In the genomic region with DNA sequence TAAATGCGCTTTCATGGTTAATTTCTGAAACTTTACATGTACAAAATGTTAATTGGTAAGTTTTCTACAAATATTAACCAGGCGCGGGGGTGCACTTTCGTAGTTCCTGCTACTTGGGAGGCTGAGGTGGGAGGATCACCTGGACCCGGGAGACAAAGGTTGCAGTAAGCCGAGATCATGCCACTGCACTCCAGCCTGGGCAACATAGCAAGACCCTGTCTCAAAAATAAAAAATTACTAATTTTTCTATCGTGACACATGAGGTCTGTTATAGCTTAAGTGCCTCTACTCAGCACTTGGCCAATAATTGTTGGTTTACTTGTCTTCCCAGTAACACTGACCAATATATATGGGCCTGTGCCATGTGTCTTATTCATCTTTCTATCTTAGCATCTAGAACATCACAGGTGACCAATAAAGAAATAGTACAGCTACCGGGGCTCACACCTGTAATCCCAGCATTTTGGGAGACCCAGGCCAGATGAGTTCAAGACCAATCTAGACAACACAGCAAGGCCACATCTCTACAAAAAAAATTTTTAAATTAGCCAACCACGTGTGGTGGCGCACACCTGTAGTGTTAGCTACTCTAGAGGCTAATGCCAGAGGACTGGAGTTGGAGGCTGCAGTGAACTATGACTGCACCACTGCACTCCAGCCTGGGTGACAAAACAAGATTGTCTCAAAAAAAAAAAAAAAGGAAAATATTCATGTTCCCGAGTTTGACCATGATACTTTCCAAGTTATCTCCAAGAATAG, we compare ENCODE assay signal across 16 cellular contexts. TPM values are rescaled to one million over a fixed set of nuclear protein-coding genes. Genes with fewer than 3 reads are reported as not detected.
DNase-seq lines count a peak whose midpoint lies in the region; ATAC-seq and TF ChIP-seq lines count a peak whose summit lies in the region.
"Had no signal": no experiment of that assay in that cellular context is flagged by ENCODE, and none has a peak within 500 bp of the region (broad histone marks: within the 10 kb centered on the region; RNA-seq: fewer than 3 reads in every experiment).

No MANE protein-coding gene starts in this region.

- H3K27me3 ChIP-seq in GM23338 (ENCODE audit: insufficient read depth) (no peaks in the 10 kb centered on the region), lower lobe of right lung (ENCODE audit: low read depth) (no peaks in the 10 kb centered on the region), ovary (no peaks in the 10 kb centered on the region)
- H3K27me3 ChIP-seq: upper lobe of right lung had no signal

- no peaks in the 10 kb centered on the region for H3K9me3 Mint-ChIP-seq in activated CD4-positive, alpha-beta memory T cell treated with anti-CD3 and anti-CD28 coated beads, Interleukin-2, amount 10 ng/mL, durations not matched to agents 7 days and 5 days
- no peaks in the 10 kb centered on the region for H3K9me3 Mint-ChIP-seq in activated CD4-positive, alpha-beta memory T cell treated with anti-CD3 and anti-CD28 coated beads for 36 hours
- H3K9me3 Mint-ChIP-seq in GM23338, result peaks cover under 1% of the 10 kb centered on the region; the same call in 1 of the 3 replicates
- no peaks in the 10 kb centered on the region for H3K9me3 Mint-ChIP-seq in activated T-helper 1 cell treated with anti-CD3 and anti-CD28 coated beads, Interleukin-12 subunit alpha, Interleukin-12 subunit beta, Interleukin-2, Interleukin-4 antibody, amounts not matched to agents 30 ng/mL and 10 ng/mL and 1 ng/mL, durations not matched to agents 14 hours and 24 hours and 36 hours
- H3K9me3 Mint-ChIP-seq in natural killer cell treated with Interleukin-12 subunit alpha and Interleukin-12 subunit beta and Interleukin-15 and Interleukin-18, amount 100 ng/mL, for 72 hours, result no peaks in the 10 kb centered on the region

- no peak for DNase-seq in activated CD4-positive, alpha-beta memory T cell treated with anti-CD3 and anti-CD28 coated beads, Interleukin-2, amount 10 ng/mL, durations not matched to agents 7 days and 5 days
- DNase-seq in activated CD4-positive, alpha-beta memory T cell treated with anti-CD3 and anti-CD28 coated beads for 36 hours, result no peak
- DNase-seq in GM23338 (ENCODE audit: low spot score) (no peak), lower lobe of right lung (no peak), NCI-H2227 treated with DMSO at 0.1 percent for 48 hours (lab: John Stamatoyannopoulos, UW) (no peak), ovary (no peak)
- DNase-seq in activated T-helper 1 cell treated with anti-CD3 and anti-CD28 coated beads, Interleukin-12 subunit alpha, Interleukin-12 subunit beta, Interleukin-2, Interleukin-4 antibody, amounts not matched to agents 30 ng/mL and 10 ng/mL and 1 ng/mL, durations not matched to agents 14 hours and 24 hours and 36 hours (ENCODE audit: low spot score), result no peak
- DNase-seq in natural killer cell treated with Interleukin-12 subunit alpha and Interleukin-12 subunit beta and Interleukin-15 and Interleukin-18, amount 100 ng/mL, for 72 hours (ENCODE audit: low spot score), result no peak
- DNase-seq: cortex of kidney; KG1; NCI-H2171; stimulated activated CD4-positive, alpha-beta T cell treated with anti-CD3 and anti-CD28 coated beads, Interleukin-4, amount 100 ng/mL, for 4 hours; upper lobe of right lung had no signal

- H3K9me3 ChIP-seq in lower lobe of right lung, result no peaks in the 10 kb centered on the region
- H3K9me3 ChIP-seq in ovary, result no peaks in the 10 kb centered on the region
- H3K9me3 ChIP-seq: upper lobe of right lung had no signal

- H3K4me1 Mint-ChIP-seq in activated CD4-positive, alpha-beta memory T cell treated with anti-CD3 and anti-CD28 coated beads, Interleukin-2, amount 10 ng/mL, durations not matched to agents 7 days and 5 days, result peaks cover 74% of the 10 kb centered on the region
- peaks cover 60% of the 10 kb centered on the region for H3K4me1 Mint-ChIP-seq in activated CD4-positive, alpha-beta memory T cell treated with anti-CD3 and anti-CD28 coated beads for 36 hours (ENCODE audit: low read depth)
- peaks cover 52% of the 10 kb centered on the region for H3K4me1 Mint-ChIP-seq in GM23338
- peaks cover 81% of the 10 kb centered on the region for H3K4me1 Mint-ChIP-seq in activated T-helper 1 cell treated with anti-CD3 and anti-CD28 coated beads, Interleukin-12 subunit alpha, Interleukin-12 subunit beta, Interleukin-2, Interleukin-4 antibody, amounts not matched to agents 30 ng/mL and 10 ng/mL and 1 ng/mL, durations not matched to agents 14 hours and 24 hours and 36 hours (ENCODE audit: low read depth)
- H3K4me1 Mint-ChIP-seq in natural killer cell treated with Interleukin-12 subunit alpha and Interleukin-12 subunit beta and Interleukin-15 and Interleukin-18, amount 100 ng/mL, for 72 hours (ENCODE audit: low read depth in 2 of 2), result peaks cover 65 to 82% of the 10 kb centered on the region in 2 donors

- ATAC-seq in GM23338, result no peak
- no peak for ATAC-seq in natural killer cell treated with Interleukin-12 subunit alpha and Interleukin-12 subunit beta and Interleukin-15 and Interleukin-18, amount 100 ng/mL, for 72 hours
- no peak for ATAC-seq in lower lobe of right lung
- ATAC-seq: upper lobe of right lung had no signal

- peaks cover 51% of the 10 kb centered on the region for H3K36me3 Mint-ChIP-seq in activated CD4-positive, alpha-beta memory T cell treated with anti-CD3 and anti-CD28 coated beads, Interleukin-2, amount 10 ng/mL, durations not matched to agents 7 days and 5 days (ENCODE audit: low read depth)
- H3K36me3 Mint-ChIP-seq in activated CD4-positive, alpha-beta memory T cell treated with anti-CD3 and anti-CD28 coated beads for 36 hours, result peaks cover 32% of the 10 kb centered on the region
- peaks cover 19% of the 10 kb centered on the region for H3K36me3 Mint-ChIP-seq in GM23338 (ENCODE audit: low read depth)
- H3K36me3 Mint-ChIP-seq in activated T-helper 1 cell treated with anti-CD3 and anti-CD28 coated beads, Interleukin-12 subunit alpha, Interleukin-12 subunit beta, Interleukin-2, Interleukin-4 antibody, amounts not matched to agents 30 ng/mL and 10 ng/mL and 1 ng/mL, durations not matched to agents 14 hours and 24 hours and 36 hours (ENCODE audit: low read depth), result peaks cover 39% of the 10 kb centered on the region
- peaks cover 23% of the 10 kb centered on the region for H3K36me3 Mint-ChIP-seq in natural killer cell treated with Interleukin-12 subunit alpha and Interleukin-12 subunit beta and Interleukin-15 and Interleukin-18, amount 100 ng/mL, for 72 hours

- CTCF ChIA-PET in activated CD4-positive, alpha-beta memory T cell treated with anti-CD3 and anti-CD28 coated beads, Interleukin-2, amount 10 ng/mL, durations not matched to agents 7 days and 5 days (lab: Charles Lee), result interaction anchor here (0.7 to 1.4 kb wide), 4 partner anchors 113 to 563 kb away, joined by 3 to 4 read pairs (median 4); no protein-coding TSS in a partner anchor
- CTCF ChIA-PET in activated CD4-positive, alpha-beta memory T cell treated with anti-CD3 and anti-CD28 coated beads for 36 hours (lab: Charles Lee), result interaction anchor here (0.5 to 1.3 kb wide), 5 partner anchors 10 to 742 kb away, joined by 3 to 8 read pairs (median 3); a partner anchor contains a TSS

- TF ChIP-seq POLR2A in ovary (IDR thresholded peaks at IDR 0.05), result no peak

- H3K79me2 ChIP-seq in GM23338 (replicated peaks; ENCODE audit: insufficient read depth), result peaks cover 100% of the 10 kb centered on the region

- no peaks in the 10 kb centered on the region for H3F3A ChIP-seq in GM23338 (replicated peaks; ENCODE audit: low read depth)

- H3K36me3 ChIP-seq in GM23338 (ENCODE audit: insufficient read depth), result no peaks in the 10 kb centered on the region
- no peaks in the 10 kb centered on the region for H3K36me3 ChIP-seq in lower lobe of right lung
- no peaks in the 10 kb centered on the region for H3K36me3 ChIP-seq in ovary
- H3K36me3 ChIP-seq: upper lobe of right lung had no signal

- H2AFZ ChIP-seq in GM23338, result no peak overlapping the region
- H2AFZ ChIP-seq: parathyroid adenoma had no signal

- 90 to 92% (median 90%) methylated on average over 11 of the region's 11 CpGs for WGBS in ovary, 3 donors

- H3K4me1 ChIP-seq in GM23338 (ENCODE audit: insufficient read depth), result peaks cover 67% of the 10 kb centered on the region
- H3K4me1 ChIP-seq in lower lobe of right lung, result peaks cover 78% of the 10 kb centered on the region
- H3K4me1 ChIP-seq in ovary (ENCODE audit: insufficient read depth), result peaks cover 25% of the 10 kb centered on the region

- H3K27ac ChIP-seq in GM23338 (ENCODE audit: low read depth), result no peak overlapping the region
- H3K27ac ChIP-seq in lower lobe of right lung, result no peak overlapping the region
- no peak overlapping the region for H3K27ac ChIP-seq in ovary
- H3K27ac ChIP-seq: epithelial cell of prostate, parathyroid adenoma, upper lobe of right lung had no signal

- POLR2A ChIA-PET in activated CD4-positive, alpha-beta memory T cell treated with anti-CD3 and anti-CD28 coated beads, Interleukin-2, amount 10 ng/mL, durations not matched to agents 7 days and 5 days (lab: Charles Lee), result interaction anchor here (1.4 kb wide), 1 partner anchor 562 kb away, joined by 4 read pairs; a partner anchor contains a TSS
- POLR2A ChIA-PET in activated CD4-positive, alpha-beta memory T cell treated with anti-CD3 and anti-CD28 coated beads for 36 hours (lab: Charles Lee), result no interaction called here

- intact Hi-C loops in activated CD4-positive, alpha-beta memory T cell treated with anti-CD3 and anti-CD28 coated beads for 36 hours (cut with micrococcal nuclease), result loop anchor here (10.0 kb wide), 2 partner anchors 735 to 1705 kb away; a partner anchor contains a TSS
- intact Hi-C loops in activated T-helper 1 cell treated with anti-CD3 and anti-CD28 coated beads, Interleukin-12 subunit alpha, Interleukin-12 subunit beta, Interleukin-2, Interleukin-4 antibody, amounts not matched to agents 30 ng/mL and 10 ng/mL and 1 ng/mL, durations not matched to agents 14 hours and 24 hours and 36 hours (cut with micrococcal nuclease), result loop anchor here (5.0 to 10.0 kb wide), 2 partner anchors 1285 to 1703 kb away; a partner anchor contains a TSS
- intact Hi-C loops in lower lobe of right lung (cut with DNase I), result no loop called here
- intact Hi-C loops in ovary (cut with DNase I), result no loop called here

- H3K4me2 ChIP-seq in GM23338, result 0 out of 2 replicates have a peak overlapping the region, but pooled peaks have one; percentile 21

- no peak overlapping the region for H3K27ac Mint-ChIP-seq in activated CD4-positive, alpha-beta memory T cell treated with anti-CD3 and anti-CD28 coated beads, Interleukin-2, amount 10 ng/mL, durations not matched to agents 7 days and 5 days
- no peak overlapping the region for H3K27ac Mint-ChIP-seq in activated CD4-positive, alpha-beta memory T cell treated with anti-CD3 and anti-CD28 coated beads for 36 hours
- H3K27ac Mint-ChIP-seq in GM23338, result no peak overlapping the region
- no peak overlapping the region for H3K27ac Mint-ChIP-seq in activated T-helper 1 cell treated with anti-CD3 and anti-CD28 coated beads, Interleukin-12 subunit alpha, Interleukin-12 subunit beta, Interleukin-2, Interleukin-4 antibody, amounts not matched to agents 30 ng/mL and 10 ng/mL and 1 ng/mL, durations not matched to agents 14 hours and 24 hours and 36 hours
- peak overlapping the region; percentile 95 to 98 for H3K27ac Mint-ChIP-seq in natural killer cell treated with Interleukin-12 subunit alpha and Interleukin-12 subunit beta and Interleukin-15 and Interleukin-18, amount 100 ng/mL, for 72 hours

- H4K20me1 ChIP-seq in GM23338 (replicated peaks; ENCODE audit: insufficient read depth), result peaks cover 98% of the 10 kb centered on the region

- H3K4me3 ChIP-seq in GM23338 (no peak overlapping the region), lower lobe of right lung (no peak overlapping the region), ovary (no peak overlapping the region)
- H3K4me3 ChIP-seq: skin epidermis had no signal

- peak overlapping the region; percentile 98 for H3K4me3 Mint-ChIP-seq in activated CD4-positive, alpha-beta memory T cell treated with anti-CD3 and anti-CD28 coated beads, Interleukin-2, amount 10 ng/mL, durations not matched to agents 7 days and 5 days
- H3K4me3 Mint-ChIP-seq in activated CD4-positive, alpha-beta memory T cell treated with anti-CD3 and anti-CD28 coated beads for 36 hours, result no peak overlapping the region
- H3K4me3 Mint-ChIP-seq in GM23338, result no peak overlapping the region
- H3K4me3 Mint-ChIP-seq in activated T-helper 1 cell treated with anti-CD3 and anti-CD28 coated beads, Interleukin-12 subunit alpha, Interleukin-12 subunit beta, Interleukin-2, Interleukin-4 antibody, amounts not matched to agents 30 ng/mL and 10 ng/mL and 1 ng/mL, durations not matched to agents 14 hours and 24 hours and 36 hours, result peak overlapping the region; percentile 97
- peak overlapping the region; percentile 96 for H3K4me3 Mint-ChIP-seq in natural killer cell treated with Interleukin-12 subunit alpha and Interleukin-12 subunit beta and Interleukin-15 and Interleukin-18, amount 100 ng/mL, for 72 hours

- no peak for TF ChIP-seq EP300 in ovary (IDR thresholded peaks at IDR 0.05)

- H3K27me3 Mint-ChIP-seq in activated CD4-positive, alpha-beta memory T cell treated with anti-CD3 and anti-CD28 coated beads, Interleukin-2, amount 10 ng/mL, durations not matched to agents 7 days and 5 days, result no peaks in the 10 kb centered on the region
- no peaks in the 10 kb centered on the region for H3K27me3 Mint-ChIP-seq in activated CD4-positive, alpha-beta memory T cell treated with anti-CD3 and anti-CD28 coated beads for 36 hours
- peaks cover 6% of the 10 kb centered on the region for H3K27me3 Mint-ChIP-seq in GM23338 (ENCODE audit: insufficient read depth, low read depth, poor library complexity)
- H3K27me3 Mint-ChIP-seq in activated T-helper 1 cell treated with anti-CD3 and anti-CD28 coated beads, Interleukin-12 subunit alpha, Interleukin-12 subunit beta, Interleukin-2, Interleukin-4 antibody, amounts not matched to agents 30 ng/mL and 10 ng/mL and 1 ng/mL, durations not matched to agents 14 hours and 24 hours and 36 hours (ENCODE audit: insufficient read depth), result no peaks in the 10 kb centered on the region
- no peaks in the 10 kb centered on the region for H3K27me3 Mint-ChIP-seq in natural killer cell treated with Interleukin-12 subunit alpha and Interleukin-12 subunit beta and Interleukin-15 and Interleukin-18, amount 100 ng/mL, for 72 hours

- no peaks in the 10 kb centered on the region for H3K9me2 ChIP-seq in GM23338 (ENCODE audit: insufficient read depth)

- TF ChIP-seq CTCF in GM23338 (conservative IDR thresholded peaks at IDR 0.05; ENCODE audit: low read depth in 2 of 2) (no peak), lower lobe of right lung (IDR thresholded peaks at IDR 0.05) (no peak), ovary (IDR thresholded peaks at IDR 0.05) (no peak)

RNA-seq across cellular contexts. Expression of a gene that starts 6.1 kb away (rescaled TPM):
- 10 to 100 TPM; 57.4 to 63.9 TPM for total RNA-seq in activated CD4-positive, alpha-beta memory T cell treated with anti-CD3 and anti-CD28 coated beads, Interleukin-2, amount 10 ng/mL, durations not matched to agents 7 days and 5 days
- total RNA-seq in activated CD4-positive, alpha-beta memory T cell treated with anti-CD3 and anti-CD28 coated beads for 36 hours, result 10 to 100 TPM; 37.2 to 38.5 TPM
- 39.1 and 50.6 TPM in 2 replicates for total RNA-seq in GM23338 (2014; rRNA removed; shearing (Covaris generic))
- polyA plus RNA-seq in GM23338 (2016; fragmentation: Nextera tagmentation; extraction: Ambion mirVana) (6.7 and 7.5 TPM in 2 replicates), ovary (10 to 100 TPM; 14.3 to 39.6 TPM)
- total RNA-seq in activated T-helper 1 cell treated with anti-CD3 and anti-CD28 coated beads, Interleukin-12 subunit alpha, Interleukin-12 subunit beta, Interleukin-2, Interleukin-4 antibody, amounts not matched to agents 30 ng/mL and 10 ng/mL and 1 ng/mL, durations not matched to agents 14 hours and 24 hours and 36 hours, result 36.6 and 40.2 TPM in 2 replicates
- 10 to 100 TPM; 48.7 to 57.6 TPM for total RNA-seq in natural killer cell treated with Interleukin-12 subunit alpha and Interleukin-12 subunit beta and Interleukin-15 and Interleukin-18, amount 100 ng/mL, for 72 hours
- total RNA-seq in lower lobe of right lung (36.9 TPM), ovary (10 to 100 TPM; 20.1 to 47.9 (median 39.4) TPM)

Comparison
In these comparisons a context has a peak if more than half of its experiments do, and no peak if none do; other contexts are left out.
1. H3K4me3 Mint-ChIP-seq: peak in activated CD4-positive, alpha-beta memory T cell treated with anti-CD3 and anti-CD28 coated beads, Interleukin-2, amount 10 ng/mL, durations not matched to agents 7 days and 5 days (single experiment), activated T-helper 1 cell treated with anti-CD3 and anti-CD28 coated beads, Interleukin-12 subunit alpha, Interleukin-12 subunit beta, Interleukin-2, Interleukin-4 antibody, amounts not matched to agents 30 ng/mL and 10 ng/mL and 1 ng/mL, durations not matched to agents 14 hours and 24 hours and 36 hours (single experiment) and natural killer cell treated with Interleukin-12 subunit alpha and Interleukin-12 subunit beta and Interleukin-15 and Interleukin-18, amount 100 ng/mL, for 72 hours (single experiment); none in activated CD4-positive, alpha-beta memory T cell treated with anti-CD3 and anti-CD28 coated beads for 36 hours (single experiment) and GM23338 (single experiment).
2. H3K27ac Mint-ChIP-seq: peak in natural killer cell treated with Interleukin-12 subunit alpha and Interleukin-12 subunit beta and Interleukin-15 and Interleukin-18, amount 100 ng/mL, for 72 hours (2 of 2); none in activated CD4-positive, alpha-beta memory T cell treated with anti-CD3 and anti-CD28 coated beads, Interleukin-2, amount 10 ng/mL, durations not matched to agents 7 days and 5 days (single experiment), activated CD4-positive, alpha-beta memory T cell treated with anti-CD3 and anti-CD28 coated beads for 36 hours (single experiment), GM23338 (single experiment) and activated T-helper 1 cell treated with anti-CD3 and anti-CD28 coated beads, Interleukin-12 subunit alpha, Interleukin-12 subunit beta, Interleukin-2, Interleukin-4 antibody, amounts not matched to agents 30 ng/mL and 10 ng/mL and 1 ng/mL, durations not matched to agents 14 hours and 24 hours and 36 hours (single experiment).
3. intact Hi-C loops: an anchor here in activated CD4-positive, alpha-beta memory T cell treated with anti-CD3 and anti-CD28 coated beads for 36 hours (10.0 kb wide) and activated T-helper 1 cell treated with anti-CD3 and anti-CD28 coated beads, Interleukin-12 subunit alpha, Interleukin-12 subunit beta, Interleukin-2, Interleukin-4 antibody, amounts not matched to agents 30 ng/mL and 10 ng/mL and 1 ng/mL, durations not matched to agents 14 hours and 24 hours and 36 hours (5.0 to 10.0 kb wide); none called in lower lobe of right lung and ovary.